19 cellular contexts compared by ENCODE assay signal in the genomic region with DNA sequence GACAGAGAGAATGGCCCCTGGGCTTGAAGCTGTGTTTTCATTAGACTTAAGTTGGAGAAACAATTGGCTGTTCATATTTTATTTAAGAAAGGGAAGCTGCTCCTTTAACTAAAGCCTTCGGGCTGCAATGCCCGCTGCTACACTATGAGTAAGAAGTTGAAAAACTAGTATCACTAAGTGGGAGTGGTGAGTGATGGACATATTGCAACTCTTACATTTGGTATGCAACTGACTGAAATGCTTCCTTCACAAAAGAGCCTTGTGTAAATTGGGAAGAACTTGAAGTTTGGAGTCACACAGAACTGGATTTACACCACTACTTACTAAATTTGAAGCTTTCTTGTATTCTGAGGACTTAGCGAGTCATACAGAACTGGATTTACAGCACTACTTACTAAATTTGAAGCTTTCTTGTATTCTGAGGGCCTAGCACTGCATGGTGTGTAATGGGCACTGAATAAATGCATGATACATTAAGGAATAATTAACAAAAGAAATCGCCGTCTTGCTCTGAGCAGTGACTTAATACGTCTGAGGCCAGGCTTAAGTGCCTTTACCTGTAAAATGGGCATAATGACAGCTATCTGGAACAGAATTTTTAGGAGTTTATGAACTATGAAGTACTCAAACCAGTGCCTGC.
A peak's percentile ranks its signal among the peaks of the same experiment; 100 is the strongest.
DNase-seq lines count a peak whose midpoint lies in the region; ATAC-seq and TF ChIP-seq lines count a peak whose summit lies in the region.
"Had no signal": no experiment of that assay in that cellular context is flagged by ENCODE, and none has a peak within 500 bp of the region (broad histone marks: within the 10 kb centered on the region; RNA-seq: fewer than 3 reads in every experiment).

No MANE protein-coding gene starts in this region.

- H2BK20ac ChIP-seq in H9 (ENCODE audit: low read depth, low read length, poor library complexity, severe bottlenecking), result no peak overlapping the region

- peak overlapping the region; percentile 68 for H3K4me2 ChIP-seq in PC-9
- H3K4me2 ChIP-seq in H9 (ENCODE audit: insufficient read depth, insufficient read length, low read length), result no peak overlapping the region
- H3K4me2 ChIP-seq in mesendoderm (ENCODE audit: low read length), result no peak overlapping the region

- no peak overlapping the region for H4K91ac ChIP-seq in H9 (ENCODE audit: insufficient read length, low read depth, low read length)

- H3F3A ChIP-seq in PC-9 (ENCODE audit: insufficient read depth, low read depth), result peaks cover 5% of the 10 kb centered on the region; the same call in 1 of the 2 replicates

- no peak overlapping the region for H2BK12ac ChIP-seq in H9 (ENCODE audit: insufficient read length, low read depth, low read length)

- H2AFZ ChIP-seq in PC-9, result no peak overlapping the region
- no peak overlapping the region for H2AFZ ChIP-seq in H9 (ENCODE audit: low read length)

- H3K79me1 ChIP-seq in H9 (ENCODE audit: insufficient read depth, low read depth, low read length, poor library complexity, severe bottlenecking) (no peaks in the 10 kb centered on the region), mesendoderm (ENCODE audit: low read length) (no peaks in the 10 kb centered on the region)

- no peak overlapping the region for H3K23ac ChIP-seq in H9 (ENCODE audit: insufficient read length, low read depth, low read length)
- no peak overlapping the region for H3K23ac ChIP-seq in mesendoderm (ENCODE audit: low read length)

- POLR2A ChIA-PET in PC-9 (lab: Charles Lee; ENCODE audit: unreplicated experiment), result no interaction called here

- no peaks in the 10 kb centered on the region for H3K9me2 ChIP-seq in PC-9 (ENCODE audit: insufficient read depth)

- H4K8ac ChIP-seq in H9 (replicated peaks; ENCODE audit: insufficient read length, low read depth, low read length) (no peak overlapping the region), mesendoderm (ENCODE audit: low read depth, low read length) (no peak overlapping the region)

- no peak overlapping the region for H2AK5ac ChIP-seq in H9 (ENCODE audit: insufficient read length, low read length)
- H2AK5ac ChIP-seq in mesendoderm (ENCODE audit: low read length), result no peak overlapping the region

- H3K9me3 ChIP-seq in PC-9 (ENCODE audit: insufficient read depth, low read depth) (peaks cover 3% of the 10 kb centered on the region; the same call in 1 of the 2 replicates), H9 (ENCODE audit: control insufficient read depth, low read depth, low read length) (no peaks in the 10 kb centered on the region)
- H3K9me3 ChIP-seq: HAP-1, SJSA1 had no signal

- H3K27me3 Mint-ChIP-seq in H9 (ENCODE audit: low read depth), result peaks cover 3% of the 10 kb centered on the region; the same call in 1 of the 2 replicates
- H3K27me3 Mint-ChIP-seq in activated T-helper 1 cell treated with anti-CD3 and anti-CD28 coated beads, Interleukin-12 subunit alpha, Interleukin-12 subunit beta, Interleukin-2, Interleukin-4 antibody, amounts not matched to agents 30 ng/mL and 10 ng/mL and 1 ng/mL, durations not matched to agents 14 hours and 24 hours and 36 hours (ENCODE audit: insufficient read depth), result no peaks in the 10 kb centered on the region
- H3K27me3 Mint-ChIP-seq: CD4-positive, CD25-positive, alpha-beta regulatory T cell had no signal

- H3K23me2 ChIP-seq in H9 (ENCODE audit: insufficient read length, low read depth, low read length, poor library complexity, severe bottlenecking), result no peaks in the 10 kb centered on the region

- intact Hi-C loops in PC-9 (cut with micrococcal nuclease; ENCODE audit: unreplicated experiment), result loop anchor here (5.0 kb wide), 1 partner anchor 168 kb away; no protein-coding TSS in a partner anchor
- intact Hi-C loops in activated T-helper 1 cell treated with anti-CD3 and anti-CD28 coated beads, Interleukin-12 subunit alpha, Interleukin-12 subunit beta, Interleukin-2, Interleukin-4 antibody, amounts not matched to agents 30 ng/mL and 10 ng/mL and 1 ng/mL, durations not matched to agents 14 hours and 24 hours and 36 hours (cut with micrococcal nuclease), result no loop called here

- H3K79me2 ChIP-seq in PC-9 (ENCODE audit: low read depth), result no peaks in the 10 kb centered on the region
- H3K79me2 ChIP-seq in H9 (ENCODE audit: insufficient read depth, low read length), result no peaks in the 10 kb centered on the region
- H3K79me2 ChIP-seq in mesendoderm (ENCODE audit: control insufficient read depth, insufficient read depth, low read length), result no peaks in the 10 kb centered on the region

- H3K27ac ChIP-seq in PC-9 (peak overlapping the region; percentile 99), H9 (ENCODE audit: insufficient read length, low read depth, low read length) (no peak overlapping the region), mesendoderm (ENCODE audit: low read depth, low read length) (no peak overlapping the region)
- H3K27ac ChIP-seq: SJSA1 had no signal

- H2BK5ac ChIP-seq in H9 (ENCODE audit: insufficient read length, low read length) (no peak overlapping the region), mesendoderm (ENCODE audit: low read length) (no peak overlapping the region)

- H2BK120ac ChIP-seq in H9 (ENCODE audit: low read depth, low read length, poor library complexity, severe bottlenecking) (no peak overlapping the region), mesendoderm (ENCODE audit: low read depth, low read length) (no peak overlapping the region)

- H2BK15ac ChIP-seq in H9 (ENCODE audit: low read depth, low read length) (no peak overlapping the region), mesendoderm (replicated peaks; ENCODE audit: low read depth) (no peak overlapping the region)

- no peak overlapping the region for H3K9ac ChIP-seq in H9 (ENCODE audit: extremely low read depth, insufficient read length, low read length)
- H3K9ac ChIP-seq in mesendoderm (ENCODE audit: low read length), result no peak overlapping the region

- H3K27ac Mint-ChIP-seq in H9, result no peak overlapping the region
- no peak overlapping the region for H3K27ac Mint-ChIP-seq in activated T-helper 1 cell treated with anti-CD3 and anti-CD28 coated beads, Interleukin-12 subunit alpha, Interleukin-12 subunit beta, Interleukin-2, Interleukin-4 antibody, amounts not matched to agents 30 ng/mL and 10 ng/mL and 1 ng/mL, durations not matched to agents 14 hours and 24 hours and 36 hours
- H3K27ac Mint-ChIP-seq: CD4-positive, CD25-positive, alpha-beta regulatory T cell had no signal

- H3K4me1 ChIP-seq in PC-9 (replicated peaks; ENCODE audit: insufficient read depth) (peaks cover 29% of the 10 kb centered on the region), H9 (ENCODE audit: insufficient read depth, low read length) (peaks cover 2% of the 10 kb centered on the region; the same call in 1 of the 2 replicates), mesendoderm (ENCODE audit: control insufficient read depth, low read depth, low read length) (no peaks in the 10 kb centered on the region)
- H3K4me1 ChIP-seq: HAP-1, SJSA1 had no signal

- BruUV-seq in PC-9 (replicated peaks; lab: Mats Ljungman, UMichigan), result TSS peak; percentile 34

- no peak overlapping the region for H3T11ph ChIP-seq in H9 (ENCODE audit: low read length)

- H3K36me3 ChIP-seq in PC-9 (ENCODE audit: low read depth), result no peaks in the 10 kb centered on the region
- H3K36me3 ChIP-seq in mesendoderm (ENCODE audit: control insufficient read depth, insufficient read depth, low read length), result no peaks in the 10 kb centered on the region
- H3K36me3 ChIP-seq: HAP-1, SJSA1 had no signal

- H3K14ac ChIP-seq in H9 (ENCODE audit: insufficient read depth, low read length), result no peak overlapping the region

- H3K4ac ChIP-seq in H9 (ENCODE audit: low read depth, low read length) (no peak overlapping the region), mesendoderm (ENCODE audit: low read depth, low read length) (no peak overlapping the region)

- H3K36me3 Mint-ChIP-seq in H9 (ENCODE audit: insufficient read depth in 1 of 3, low read depth in 3 of 3), result no peaks in the 10 kb centered on the region
- no peaks in the 10 kb centered on the region for H3K36me3 Mint-ChIP-seq in activated T-helper 1 cell treated with anti-CD3 and anti-CD28 coated beads, Interleukin-12 subunit alpha, Interleukin-12 subunit beta, Interleukin-2, Interleukin-4 antibody, amounts not matched to agents 30 ng/mL and 10 ng/mL and 1 ng/mL, durations not matched to agents 14 hours and 24 hours and 36 hours (ENCODE audit: low read depth)
- H3K36me3 Mint-ChIP-seq: CD4-positive, CD25-positive, alpha-beta regulatory T cell had no signal

- H3K4me3 ChIP-seq in PC-9, result peak overlapping the region; percentile 19; the same call in 1 of the 2 replicates
- H3K4me3 ChIP-seq in mesendoderm (ENCODE audit: low read length), result no peak overlapping the region
- H3K4me3 ChIP-seq: HAP-1, K562, SJSA1 had no signal

- H3K18ac ChIP-seq in H9 (ENCODE audit: insufficient read length, low read depth, low read length), result no peak overlapping the region
- no peak overlapping the region for H3K18ac ChIP-seq in mesendoderm (ENCODE audit: low read length)

- no peaks in the 10 kb centered on the region; a peak in 1 of 5 replicates for H3K9me3 Mint-ChIP-seq in H9
- H3K9me3 Mint-ChIP-seq in activated T-helper 1 cell treated with anti-CD3 and anti-CD28 coated beads, Interleukin-12 subunit alpha, Interleukin-12 subunit beta, Interleukin-2, Interleukin-4 antibody, amounts not matched to agents 30 ng/mL and 10 ng/mL and 1 ng/mL, durations not matched to agents 14 hours and 24 hours and 36 hours, result no peaks in the 10 kb centered on the region

- H3K56ac ChIP-seq in H9 (ENCODE audit: insufficient read length, low read depth, low read length) (no peak overlapping the region), mesendoderm (ENCODE audit: low read length) (no peak overlapping the region)

- DNase-seq in PC-9 (peak; percentile 32 to 88), dedifferentiated amniotic fluid mesenchymal stem cell (ENCODE audit: extremely low spot score) (peak; percentile 18), foreskin melanocyte (peak; percentile 86), renal cortical epithelial cell (ENCODE audit: low read depth) (peak; percentile 77), H9 (no peak), mesendoderm (no peak)
- no peak for DNase-seq in activated T-helper 1 cell treated with anti-CD3 and anti-CD28 coated beads, Interleukin-12 subunit alpha, Interleukin-12 subunit beta, Interleukin-2, Interleukin-4 antibody, amounts not matched to agents 30 ng/mL and 10 ng/mL and 1 ng/mL, durations not matched to agents 14 hours and 24 hours and 36 hours (ENCODE audit: low spot score)
- DNase-seq: CD4-positive, CD25-positive, alpha-beta regulatory T cell; MM.1S; NCI-H1048; NCI-H1417 treated with DMSO at 0.1 percent for 48 hours; NCI-H187; NCI-H446 treated with DMSO at 0.1 percent for 48 hours; NCI-H526 treated with DMSO at 0.1 percent for 48 hours had no signal

- H4K5ac ChIP-seq in H9 (ENCODE audit: insufficient read length, low read depth, low read length), result no peak overlapping the region
- H4K5ac ChIP-seq in mesendoderm (ENCODE audit: low read length), result no peak overlapping the region

- TF ChIP-seq CTCF in PC-9 (conservative IDR thresholded peaks at IDR 0.05) (no peak), H9 (conservative IDR thresholded peaks at IDR 0.05) (no peak)

- H3K27me3 ChIP-seq in PC-9 (ENCODE audit: insufficient read depth, low read depth) (no peaks in the 10 kb centered on the region), H9 (ENCODE audit: insufficient read depth, low read length) (no peaks in the 10 kb centered on the region), mesendoderm (ENCODE audit: insufficient read depth, low read length, poor library complexity) (no peaks in the 10 kb centered on the region)

- WGBS in H9 (ENCODE audit: extremely low coverage, insufficient read length, low lambda C conversion rate), result no CpG with 5 or more reads among the region's 6 CpGs
- no CpG with 5 or more reads among the region's 6 CpGs for WGBS in mesendoderm (ENCODE audit: extremely low coverage, insufficient coverage, low lambda C conversion rate)

- CTCF ChIA-PET in PC-9 (lab: Charles Lee), result no interaction called here

- H3K4me1 Mint-ChIP-seq in H9, result peaks cover 6 to 9% of the 10 kb centered on the region in 2 experiments
- no peaks in the 10 kb centered on the region for H3K4me1 Mint-ChIP-seq in activated T-helper 1 cell treated with anti-CD3 and anti-CD28 coated beads, Interleukin-12 subunit alpha, Interleukin-12 subunit beta, Interleukin-2, Interleukin-4 antibody, amounts not matched to agents 30 ng/mL and 10 ng/mL and 1 ng/mL, durations not matched to agents 14 hours and 24 hours and 36 hours (ENCODE audit: low read depth)
- H3K4me1 Mint-ChIP-seq: CD4-positive, CD25-positive, alpha-beta regulatory T cell had no signal

- H4K20me1 ChIP-seq in PC-9 (ENCODE audit: insufficient read depth) (no peaks in the 10 kb centered on the region), H9 (ENCODE audit: control insufficient read depth, insufficient read depth, insufficient read length) (no peaks in the 10 kb centered on the region)

- H3K4me3 Mint-ChIP-seq in H9, result no peak overlapping the region
- H3K4me3 Mint-ChIP-seq in activated T-helper 1 cell treated with anti-CD3 and anti-CD28 coated beads, Interleukin-12 subunit alpha, Interleukin-12 subunit beta, Interleukin-2, Interleukin-4 antibody, amounts not matched to agents 30 ng/mL and 10 ng/mL and 1 ng/mL, durations not matched to agents 14 hours and 24 hours and 36 hours, result no peak overlapping the region
- H3K4me3 Mint-ChIP-seq: CD4-positive, CD25-positive, alpha-beta regulatory T cell had no signal

- no peak for ATAC-seq in GM19328 (IDR thresholded peaks at IDR 0.05; ENCODE audit: unreplicated experiment)
- ATAC-seq: HepG2, K562 had no signal

Comparison
In these comparisons a context has a peak if more than half of its experiments do, and no peak if none do; other contexts are left out.
1. DNase-seq: peak in PC-9 (2 of 2), dedifferentiated amniotic fluid mesenchymal stem cell (single experiment), foreskin melanocyte (single experiment) and renal cortical epithelial cell (single experiment); none in H9 (single experiment), activated T-helper 1 cell treated with anti-CD3 and anti-CD28 coated beads, Interleukin-12 subunit alpha, Interleukin-12 subunit beta, Interleukin-2, Interleukin-4 antibody, amounts not matched to agents 30 ng/mL and 10 ng/mL and 1 ng/mL, durations not matched to agents 14 hours and 24 hours and 36 hours (single experiment) and mesendoderm (single experiment).